ENCODE assay signal across 8 cellular contexts in the genomic region with DNA sequence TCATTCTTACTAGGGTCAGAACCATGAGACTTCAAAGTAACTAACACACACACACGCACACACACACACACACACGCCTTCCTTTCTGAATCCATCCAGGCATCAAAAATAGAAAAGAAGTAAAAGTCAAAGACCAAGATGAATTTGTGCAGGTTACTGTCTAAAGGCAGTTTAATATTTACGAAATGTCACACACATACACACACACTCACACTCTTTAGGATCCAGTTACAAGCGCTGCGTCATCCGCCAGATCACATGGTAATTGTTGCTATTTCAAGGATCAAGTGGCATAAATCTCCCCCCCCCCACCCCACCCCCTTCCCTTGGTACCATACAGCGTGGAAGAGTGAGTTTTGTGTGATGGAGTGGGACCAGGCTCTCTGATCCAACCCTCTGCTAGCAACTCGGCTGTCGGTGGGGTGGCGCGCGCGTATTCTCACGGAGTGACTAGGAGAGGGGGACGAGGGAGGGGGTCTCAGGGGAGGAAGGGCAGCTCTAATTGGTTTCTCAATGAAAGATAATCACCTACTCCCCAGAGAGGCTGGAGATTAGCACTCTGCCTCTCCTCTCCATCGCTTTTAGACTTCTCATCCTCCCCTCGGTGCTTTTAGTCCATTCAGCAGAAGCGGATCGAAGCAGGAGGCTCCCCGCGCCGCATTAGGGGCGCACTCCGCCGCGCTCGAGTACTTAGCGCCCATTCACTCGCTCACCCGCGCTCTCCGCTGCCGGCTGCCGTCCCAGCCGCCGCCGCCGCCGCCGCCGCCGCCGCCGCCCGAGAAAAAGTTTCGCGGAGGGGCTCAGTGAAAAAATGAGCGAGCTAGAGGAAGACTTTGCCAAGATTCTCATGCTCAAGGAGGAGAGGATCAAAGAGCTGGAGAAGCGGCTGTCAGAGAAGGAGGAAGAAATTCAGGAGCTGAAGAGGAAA.
DNase-seq lines count a peak whose midpoint lies in the region; TF ChIP-seq lines count a peak whose summit lies in the region.

No MANE protein-coding gene starts in this region.

- H3K27ac ChIP-seq in coronary artery (peak overlapping the region; percentile 91 to 99), liver (ENCODE audit: low read depth in 1 of 2, low read length in 2 of 2) (peak overlapping the region; percentile 64 to 71), testis (peak overlapping the region; percentile 77 to 87)

- intact Hi-C loops in testis (cut with DNase I; ENCODE audit: low total_unique reads) = no loop called here

- TF ChIP-seq POLR2A in testis (IDR thresholded peaks at IDR 0.05) = no peak

- 5% methylated on average over 49 of the region's 49 CpGs for WGBS in liver
- WGBS in testis, 2 donors = 1 to 3% methylated on average over 34 to 49 of the region's 49 CpGs

- H3K4me3 ChIP-seq in coronary artery = peak overlapping the region; percentile 90
- H3K4me3 ChIP-seq in liver (ENCODE audit: low read depth in 1 of 3, low read length in 3 of 3) = peak overlapping the region in 2 of 3 donors; percentile 70 to 74
- H3K4me3 ChIP-seq in testis = peak overlapping the region; percentile 65 to 71

- peaks cover 0 to 9% (median 3%) of the 10 kb centered on the region in 4 donors for H3K27me3 ChIP-seq in liver (ENCODE audit: control insufficient read depth in 4 of 4, insufficient read depth in 4 of 4, low read length in 3 of 4)
- H3K27me3 ChIP-seq in testis = no peaks in the 10 kb centered on the region

- H3K36me3 ChIP-seq in liver (ENCODE audit: control insufficient read depth in 4 of 4, insufficient read depth in 3 of 4, low read depth in 1 of 4, low read length in 3 of 4) (no peaks in the 10 kb centered on the region), testis (ENCODE audit: low read depth, missing control alignments) (no peaks in the 10 kb centered on the region)

- H3K9ac ChIP-seq in liver (ENCODE audit: low read depth in 1 of 2, low read length in 2 of 2) = no peak overlapping the region

- no peak for TF ChIP-seq CTCF in coronary artery (IDR thresholded peaks at IDR 0.05)
- no peak for TF ChIP-seq CTCF in liver (IDR thresholded peaks at IDR 0.05; ENCODE audit: low read depth, low read length, missing input control)
- no peak for TF ChIP-seq CTCF in testis (IDR thresholded peaks at IDR 0.05)

- H3K9me3 ChIP-seq in liver (ENCODE audit: control insufficient read depth in 4 of 4, low read length in 3 of 4) (no peaks in the 10 kb centered on the region), testis (no peaks in the 10 kb centered on the region)

- peaks cover 3 to 17% (median 10%) of the 10 kb centered on the region in 4 donors for H3K4me1 ChIP-seq in liver (ENCODE audit: control insufficient read depth in 4 of 4, insufficient read depth in 4 of 4, low read length in 3 of 4)
- H3K4me1 ChIP-seq in testis = no peaks in the 10 kb centered on the region

- DNase-seq in ELR (ENCODE audit: low read depth) = peak; percentile 55
- peak; percentile 7 for DNase-seq in NCI-H510A (lab: John Stamatoyannopoulos, UW)
- peak; percentile 84 for DNase-seq in coronary artery (ENCODE audit: low spot score)
- peak; percentile 67 for DNase-seq in testis
- no peak for DNase-seq in medulla oblongata (ENCODE audit: extremely low spot score)
- no peak for DNase-seq in occipital lobe (lab: John Stamatoyannopoulos, UW)
- DNase-seq in LoVo (ENCODE audit: low spot score) = no peak

- TF ChIP-seq RAD21 in liver (IDR thresholded peaks at IDR 0.05) = no peak

TF ChIP-seq in liver, 16 proteins besides CTCF, POLR2A, EP300 and RAD21:
- TF ChIP-seq, protein P1, sequence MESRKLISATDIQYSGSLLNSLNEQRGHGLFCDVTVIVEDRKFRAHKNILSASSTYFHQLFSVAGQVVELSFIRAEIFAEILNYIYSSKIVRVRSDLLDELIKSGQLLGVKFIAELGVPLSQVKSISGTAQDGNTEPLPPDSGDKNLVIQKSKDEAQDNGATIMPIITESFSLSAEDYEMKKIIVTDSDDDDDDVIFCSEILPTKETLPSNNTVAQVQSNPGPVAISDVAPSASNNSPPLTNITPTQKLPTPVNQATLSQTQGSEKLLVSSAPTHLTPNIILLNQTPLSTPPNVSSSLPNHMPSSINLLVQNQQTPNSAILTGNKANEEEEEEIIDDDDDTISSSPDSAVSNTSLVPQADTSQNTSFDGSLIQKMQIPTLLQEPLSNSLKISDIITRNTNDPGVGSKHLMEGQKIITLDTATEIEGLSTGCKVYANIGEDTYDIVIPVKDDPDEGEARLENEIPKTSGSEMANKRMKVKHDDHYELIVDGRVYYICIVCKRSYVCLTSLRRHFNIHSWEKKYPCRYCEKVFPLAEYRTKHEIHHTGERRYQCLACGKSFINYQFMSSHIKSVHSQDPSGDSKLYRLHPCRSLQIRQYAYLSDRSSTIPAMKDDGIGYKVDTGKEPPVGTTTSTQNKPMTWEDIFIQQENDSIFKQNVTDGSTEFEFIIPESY (IDR thresholded peaks at IDR 0.05) = no peak
- TF ChIP-seq SP1 (IDR thresholded peaks at IDR 0.05) (no peak), YY1 (IDR thresholded peaks at IDR 0.05) (no peak), TAF1 (conservative IDR thresholded peaks at IDR 0.05) (no peak), FOXA1 (IDR thresholded peaks at IDR 0.05) (no peak), EGR1 (IDR thresholded peaks at IDR 0.05; ENCODE audit: low read depth in 2 of 2) (no peak), FOXA2 (IDR thresholded peaks at IDR 0.05) (no peak), JUND (IDR thresholded peaks at IDR 0.05) (no peak), RXRA (IDR thresholded peaks at IDR 0.05) (no peak), NR2F2 (IDR thresholded peaks at IDR 0.05) (no peak), HNF4G (IDR thresholded peaks at IDR 0.05) (no peak), GABPA (IDR thresholded peaks at IDR 0.05 in 1 of 2, conservative IDR thresholded peaks at IDR 0.05 in 1 of 2) (no peak), HNF4A (conservative IDR thresholded peaks at IDR 0.05) (no peak)
- TF ChIP-seq, protein P2, sequence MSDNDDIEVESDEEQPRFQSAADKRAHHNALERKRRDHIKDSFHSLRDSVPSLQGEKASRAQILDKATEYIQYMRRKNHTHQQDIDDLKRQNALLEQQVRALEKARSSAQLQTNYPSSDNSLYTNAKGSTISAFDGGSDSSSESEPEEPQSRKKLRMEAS (IDR thresholded peaks at IDR 0.05) = no peak
- TF ChIP-seq, protein P3, sequence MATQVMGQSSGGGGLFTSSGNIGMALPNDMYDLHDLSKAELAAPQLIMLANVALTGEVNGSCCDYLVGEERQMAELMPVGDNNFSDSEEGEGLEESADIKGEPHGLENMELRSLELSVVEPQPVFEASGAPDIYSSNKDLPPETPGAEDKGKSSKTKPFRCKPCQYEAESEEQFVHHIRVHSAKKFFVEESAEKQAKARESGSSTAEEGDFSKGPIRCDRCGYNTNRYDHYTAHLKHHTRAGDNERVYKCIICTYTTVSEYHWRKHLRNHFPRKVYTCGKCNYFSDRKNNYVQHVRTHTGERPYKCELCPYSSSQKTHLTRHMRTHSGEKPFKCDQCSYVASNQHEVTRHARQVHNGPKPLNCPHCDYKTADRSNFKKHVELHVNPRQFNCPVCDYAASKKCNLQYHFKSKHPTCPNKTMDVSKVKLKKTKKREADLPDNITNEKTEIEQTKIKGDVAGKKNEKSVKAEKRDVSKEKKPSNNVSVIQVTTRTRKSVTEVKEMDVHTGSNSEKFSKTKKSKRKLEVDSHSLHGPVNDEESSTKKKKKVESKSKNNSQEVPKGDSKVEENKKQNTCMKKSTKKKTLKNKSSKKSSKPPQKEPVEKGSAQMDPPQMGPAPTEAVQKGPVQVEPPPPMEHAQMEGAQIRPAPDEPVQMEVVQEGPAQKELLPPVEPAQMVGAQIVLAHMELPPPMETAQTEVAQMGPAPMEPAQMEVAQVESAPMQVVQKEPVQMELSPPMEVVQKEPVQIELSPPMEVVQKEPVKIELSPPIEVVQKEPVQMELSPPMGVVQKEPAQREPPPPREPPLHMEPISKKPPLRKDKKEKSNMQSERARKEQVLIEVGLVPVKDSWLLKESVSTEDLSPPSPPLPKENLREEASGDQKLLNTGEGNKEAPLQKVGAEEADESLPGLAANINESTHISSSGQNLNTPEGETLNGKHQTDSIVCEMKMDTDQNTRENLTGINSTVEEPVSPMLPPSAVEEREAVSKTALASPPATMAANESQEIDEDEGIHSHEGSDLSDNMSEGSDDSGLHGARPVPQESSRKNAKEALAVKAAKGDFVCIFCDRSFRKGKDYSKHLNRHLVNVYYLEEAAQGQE (IDR thresholded peaks at IDR 0.05) = no peak
- TF ChIP-seq, protein P4, sequence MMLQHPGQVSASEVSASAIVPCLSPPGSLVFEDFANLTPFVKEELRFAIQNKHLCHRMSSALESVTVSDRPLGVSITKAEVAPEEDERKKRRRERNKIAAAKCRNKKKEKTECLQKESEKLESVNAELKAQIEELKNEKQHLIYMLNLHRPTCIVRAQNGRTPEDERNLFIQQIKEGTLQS (IDR thresholded peaks at IDR 0.05) = no peak

Comparison
In these comparisons a context has a peak if more than half of its experiments do, and no peak if none do; other contexts are left out.
1. DNase-seq: peak in ELR (single experiment), NCI-H510A (single experiment), coronary artery (single experiment) and testis (single experiment); none in medulla oblongata (single experiment), occipital lobe (single experiment) and LoVo (single experiment).
2. Peak in every context shown above with its lines, with median percentiles within 50 percentile points of each other: H3K27ac ChIP-seq and H3K4me3 ChIP-seq.